Comparison of ENCODE assay signal across 15 cellular contexts in genomic region chr1:187689137-187689536, GRCh38.
DNase-seq lines count a peak whose midpoint lies in the region; ATAC-seq, FAIRE-seq and TF ChIP-seq lines count a peak whose summit lies in the region.
"Had no signal": no experiment of that assay in that cellular context is flagged by ENCODE, and none has a peak within 500 bp of the region (broad histone marks: within the 10 kb centered on the region; RNA-seq: fewer than 3 reads in every experiment).

No MANE protein-coding gene starts in this region.

- H3K9me3 ChIP-seq in AG04450 (ENCODE audit: control insufficient read depth, insufficient read depth, low read length) (no peaks in the 10 kb centered on the region), MG63 (peaks cover 3% of the 10 kb centered on the region; the same call in 1 of the 2 replicates), astrocyte (ENCODE audit: insufficient read depth, low read depth, low read length) (no peaks in the 10 kb centered on the region), psoas muscle (no peaks in the 10 kb centered on the region)
- H3K9me3 ChIP-seq: BLaER1 had no signal

- ATAC-seq in GM19324 (IDR thresholded peaks at IDR 0.05; ENCODE audit: low FRiP score, unreplicated experiment), result no peak
- ATAC-seq in HG02798 (IDR thresholded peaks at IDR 0.05; ENCODE audit: poor library complexity, unreplicated experiment), result no peak
- no peak for ATAC-seq in psoas muscle
- ATAC-seq: Panc1, sciatic nerve had no signal

- no peak overlapping the region for H3K4me3 ChIP-seq in AG04450 (ENCODE audit: low read depth, low read length)
- H3K4me3 ChIP-seq in MG63, result no peak overlapping the region
- H3K4me3 ChIP-seq in astrocyte (ENCODE audit: insufficient read depth, low read depth, low read length), result no peak overlapping the region
- H3K4me3 ChIP-seq in psoas muscle, result no peak overlapping the region
- H3K4me3 ChIP-seq: BLaER1 had no signal

- H2AFZ ChIP-seq in astrocyte (ENCODE audit: low read depth, low read length), result no peak overlapping the region

- no peak overlapping the region for H3K27ac ChIP-seq in AG04450 (ENCODE audit: low read depth, low read length)
- peak overlapping the region; percentile 35 for H3K27ac ChIP-seq in astrocyte (ENCODE audit: low read depth, low read length)
- H3K27ac ChIP-seq in psoas muscle, result no peak overlapping the region
- H3K27ac ChIP-seq: BLaER1 had no signal

- CTCF ChIA-PET in AG04450 (lab: Charles Lee), result no interaction called here

- TF ChIP-seq CTCF in AG04450 (IDR thresholded peaks at IDR 0.05; ENCODE audit: low read depth, low read length) (no peak), astrocyte (IDR thresholded peaks at IDR 0.05; ENCODE audit: insufficient read depth, low read depth, low read length) (no peak), psoas muscle (IDR thresholded peaks at IDR 0.05) (no peak)

- no peak overlapping the region for H3K27ac Mint-ChIP-seq in astrocyte (ENCODE audit: unreplicated experiment)

- no peaks in the 10 kb centered on the region for H3K27me3 Mint-ChIP-seq in astrocyte (ENCODE audit: low read depth, unreplicated experiment)

- POLR2A ChIA-PET in AG04450 (lab: Yijun Ruan, JAX), result no interaction called here

- no peaks in the 10 kb centered on the region for H3K36me3 Mint-ChIP-seq in astrocyte (ENCODE audit: low read depth, unreplicated experiment)

- no peaks in the 10 kb centered on the region for H3K9me3 Mint-ChIP-seq in astrocyte (ENCODE audit: unreplicated experiment)

- H3K4me1 ChIP-seq in astrocyte (ENCODE audit: insufficient read depth, low read length), result peaks cover 23% of the 10 kb centered on the region
- no peaks in the 10 kb centered on the region for H3K4me1 ChIP-seq in psoas muscle
- H3K4me1 ChIP-seq: BLaER1 had no signal

- H3K36me3 ChIP-seq in MG63 (no peaks in the 10 kb centered on the region), astrocyte (ENCODE audit: insufficient read depth, low read length) (no peaks in the 10 kb centered on the region), psoas muscle (ENCODE audit: insufficient read depth in 1 of 2, low read depth in 1 of 2) (no peaks in the 10 kb centered on the region)
- H3K36me3 ChIP-seq: BLaER1 had no signal

- no peak overlapping the region for H3K4me2 ChIP-seq in astrocyte (ENCODE audit: low read length)
- H3K4me2 ChIP-seq: BLaER1 had no signal

- no peaks in the 10 kb centered on the region for H3K79me2 ChIP-seq in astrocyte (ENCODE audit: insufficient read depth, low read length)

- H4K20me1 ChIP-seq in astrocyte (ENCODE audit: insufficient read depth, low read length), result no peaks in the 10 kb centered on the region
- H4K20me1 ChIP-seq: BLaER1 had no signal

- DNase-seq in AG04450 (ENCODE audit: low read depth, low spot score) (peak; percentile 59), MG63 (peak; percentile 71), astrocyte (ENCODE audit: low read depth) (peak; percentile 89), lung microvascular endothelial cell (ENCODE audit: low read depth in 2 of 2) (peak; percentile 4 to 71), GDM1 (lab: John Stamatoyannopoulos, UW) (no peak), psoas muscle (no peak)
- DNase-seq: activated T-cell treated with anti-CD3 and anti-CD28 coated beads for 4 hours, NCI-H2081 treated with DMSO at 0.1 percent for 48 hours, trophoblast cell had no signal

- H3K27me3 ChIP-seq in AG04450 (ENCODE audit: control insufficient read depth, insufficient read depth, low read length), result no peaks in the 10 kb centered on the region
- no peaks in the 10 kb centered on the region for H3K27me3 ChIP-seq in MG63
- H3K27me3 ChIP-seq in astrocyte (ENCODE audit: insufficient read depth, low read length), result no peaks in the 10 kb centered on the region
- H3K27me3 ChIP-seq in psoas muscle (ENCODE audit: insufficient read depth in 3 of 3, low read length in 2 of 3), result no peaks in the 10 kb centered on the region
- H3K27me3 ChIP-seq: BLaER1 had no signal

- no peak for FAIRE-seq in astrocyte (lab: Jason Lieb, UNC)
- FAIRE-seq: TTC549 had no signal

- no peak overlapping the region for H3K4me3 Mint-ChIP-seq in astrocyte (ENCODE audit: unreplicated experiment)

- peaks cover 38% of the 10 kb centered on the region for H3K4me1 Mint-ChIP-seq in astrocyte (ENCODE audit: low read depth, unreplicated experiment)

- intact Hi-C loops in psoas muscle (cut with DNase I), result no loop called here

- H3K9ac ChIP-seq in astrocyte (ENCODE audit: low read length), result no peak overlapping the region
- H3K9ac ChIP-seq: BLaER1 had no signal

Comparison
In these comparisons a context has a peak if more than half of its experiments do, and no peak if none do; other contexts are left out.
1. DNase-seq: peak in AG04450 (single experiment), MG63 (single experiment), astrocyte (single experiment) and lung microvascular endothelial cell (2 of 2); none in GDM1 (single experiment) and psoas muscle (0 of 2).